Comparison of ENCODE assay signal across 8 cellular contexts in the genomic region with DNA sequence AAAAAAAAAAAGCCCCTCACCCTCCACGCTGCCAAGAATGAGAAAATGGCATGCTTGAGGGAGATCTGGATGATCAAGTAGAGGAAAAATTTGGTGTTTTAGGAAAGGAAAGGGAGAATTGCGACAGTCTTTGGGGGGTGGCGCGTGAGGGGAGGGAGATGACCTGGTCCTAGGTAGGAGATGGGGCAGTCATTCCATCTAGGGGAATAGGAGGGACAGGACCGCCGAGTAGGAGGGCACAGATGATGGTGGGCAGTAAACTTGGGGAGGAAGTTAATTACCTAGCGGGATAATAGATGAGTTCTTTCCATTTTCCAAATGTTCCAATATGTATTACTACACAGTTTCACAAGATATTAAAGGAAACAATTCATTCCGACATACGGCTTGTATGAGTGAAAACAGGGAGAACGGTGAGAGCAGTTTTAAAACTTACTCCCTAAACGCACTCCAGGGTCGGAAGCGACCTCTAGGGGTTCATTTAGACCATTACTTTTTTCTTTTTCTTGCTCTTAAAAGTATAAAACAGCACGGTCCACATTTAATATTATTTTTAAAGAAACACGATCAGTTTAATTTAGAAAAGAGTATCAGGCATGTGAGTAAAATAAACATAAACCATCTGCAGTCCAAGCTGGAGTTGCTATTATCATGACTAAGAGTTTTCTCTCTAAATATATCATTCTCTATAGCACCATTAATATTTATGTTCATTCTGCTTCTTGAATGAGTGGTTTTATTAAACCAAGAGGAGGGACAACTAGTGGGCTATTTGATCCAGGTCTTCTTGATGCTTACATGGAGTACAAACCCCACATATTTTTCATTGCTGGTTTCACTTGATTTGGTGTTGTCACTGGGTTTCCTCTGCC. TPM values are rescaled to one million over a fixed set of nuclear protein-coding genes. Genes with fewer than 3 reads are reported as not detected.
DNase-seq lines count a peak whose midpoint lies in the region; ATAC-seq and TF ChIP-seq lines count a peak whose summit lies in the region.

No MANE protein-coding gene starts in this region.

- H3K9me3 Mint-ChIP-seq in mesothelial cell of epicardium = no peaks in the 10 kb centered on the region

- no peak overlapping the region for H3K27ac ChIP-seq in coronary artery

- peak overlapping the region; percentile 42 for H3K4me3 ChIP-seq in coronary artery

- H3K27me3 Mint-ChIP-seq in mesothelial cell of epicardium (ENCODE audit: low read depth) = peaks cover 8% of the 10 kb centered on the region

- in situ Hi-C loops in SK-MEL-5 (cut with HindIII; ENCODE audit: low pct_unique_long_range_greater_than_20kb, low sequenced_read_pairs) = no loop called here

- H3K4me3 Mint-ChIP-seq in mesothelial cell of epicardium = peak overlapping the region; percentile 60

- H3K36me3 Mint-ChIP-seq in mesothelial cell of epicardium = peaks cover 1% of the 10 kb centered on the region

- DNase-seq in NCI-H146 (lab: John Stamatoyannopoulos, UW) = peak; percentile 40
- DNase-seq in NCI-H146 treated with DMSO at 0.1 percent for 48 hours (lab: John Stamatoyannopoulos, UW; ENCODE audit: unreplicated experiment) = no peak
- DNase-seq in HuH-7.5 (ENCODE audit: low spot score) = peak; percentile 33
- peak; percentile 72 for DNase-seq in SK-MEL-5 (ENCODE audit: low read depth, low spot score)
- DNase-seq in coronary artery (ENCODE audit: low spot score) = no peak
- DNase-seq in mesothelial cell of epicardium (ENCODE audit: low spot score in 2 of 2, unreplicated experiment in 2 of 2) = no peak
- no peak for DNase-seq in activated CD4-positive, CD25-positive, alpha-beta regulatory T cell treated with anti-CD3 and anti-CD28 coated beads, Interleukin-2, amount 50 U/mL, for 72 hours

- no peak for ATAC-seq in HG03045 (IDR thresholded peaks at IDR 0.05; ENCODE audit: unreplicated experiment)

- TF ChIP-seq CTCF in coronary artery (IDR thresholded peaks at IDR 0.05) = peak; percentile 70
- TF ChIP-seq CTCF in mesothelial cell of epicardium (IDR thresholded peaks at IDR 0.05; ENCODE audit: unreplicated experiment) = peak; percentile 56

- H3K27ac Mint-ChIP-seq in mesothelial cell of epicardium = no peak overlapping the region

- H3K4me1 Mint-ChIP-seq in mesothelial cell of epicardium = peaks cover 22% of the 10 kb centered on the region

RNA-seq across cellular contexts. Expression of gene FNTB, which starts 3.0 kb away (rescaled TPM):
- total RNA-seq in SK-MEL-5 (2014; rRNA removed; shearing (Covaris generic)) = 24.2 and 27.4 TPM in 2 replicates
- 46.4 and 53.9 TPM in 2 replicates for polyA plus RNA-seq in SK-MEL-5 (2015; cell fraction: cytosol; rRNA removed)
- 47.6 and 50.3 TPM in 2 replicates for polyA plus RNA-seq in SK-MEL-5 (2015; cell fraction: nucleus; rRNA removed)
- total RNA-seq in mesothelial cell of epicardium = 37.5 to 47.6 TPM (median 45.7 TPM) in 3 replicates

RNA-seq across cellular contexts. Expression of gene RAB15, which starts 11.5 kb away (rescaled TPM):
- total RNA-seq in SK-MEL-5 (2014; rRNA removed; shearing (Covaris generic)) = 14.0 and 16.4 TPM in 2 replicates
- 14.1 and 18.1 TPM in 2 replicates for polyA plus RNA-seq in SK-MEL-5 (2015; cell fraction: cytosol; rRNA removed)
- 29.0 and 55.3 TPM in 2 replicates for polyA plus RNA-seq in SK-MEL-5 (2015; cell fraction: nucleus; rRNA removed)
- 23.1 to 25.0 TPM (median 24.5 TPM) in 3 replicates for total RNA-seq in mesothelial cell of epicardium

RNA-seq across cellular contexts. Expression of gene GPX2, which starts 41.1 kb away (rescaled TPM):
- not detected in 2 replicates for total RNA-seq in SK-MEL-5 (2014; rRNA removed; shearing (Covaris generic))
- not detected in 2 replicates for polyA plus RNA-seq in SK-MEL-5 (2015; cell fraction: cytosol; rRNA removed)
- polyA plus RNA-seq in SK-MEL-5 (2015; cell fraction: nucleus; rRNA removed) = not detected in 2 replicates
- 0.58 to 0.63 TPM (median 0.61 TPM) in 3 replicates for total RNA-seq in mesothelial cell of epicardium

Comparison
In these comparisons a context has a peak if more than half of its experiments do, and no peak if none do; other contexts are left out.
1. DNase-seq: peak in NCI-H146 (single experiment), HuH-7.5 (single experiment) and SK-MEL-5 (single experiment); none in NCI-H146 treated with DMSO at 0.1 percent for 48 hours (single experiment), coronary artery (single experiment), mesothelial cell of epicardium (0 of 2) and activated CD4-positive, CD25-positive, alpha-beta regulatory T cell treated with anti-CD3 and anti-CD28 coated beads, Interleukin-2, amount 50 U/mL, for 72 hours (single experiment).